In genomic region chr4:76108467-76109181, GRCh38 we compare ENCODE assay signal across 1 cellular context.
TF ChIP-seq lines count a peak whose summit lies in the region.

No MANE protein-coding gene starts in this region.

TF ChIP-seq in HCT116, 20 proteins besides CTCF, POLR2A, EP300 and RAD21 (continued from another document):
- TF ChIP-seq SIN3A (IDR thresholded peaks at IDR 0.05; ENCODE audit: low read depth) (no peak), MAX (IDR thresholded peaks at IDR 0.05) (no peak), EZH2phosphoT487 (IDR thresholded peaks at IDR 0.05; ENCODE audit: borderline replicate concordance) (no peak), ATF3 (IDR thresholded peaks at IDR 0.05) (no peak), EGR1 (IDR thresholded peaks at IDR 0.05; ENCODE audit: low read depth) (no peak)
